Comparison of ENCODE assay signal across 8 cellular contexts in genomic region chr12:123232807-123233504, GRCh38. TPM values are rescaled to one million over a fixed set of nuclear protein-coding genes. Genes with fewer than 3 reads are reported as not detected.
DNase-seq lines count a peak whose midpoint lies in the region; ATAC-seq and TF ChIP-seq lines count a peak whose summit lies in the region.

Gene MPHOSPH9 (minus strand): TSS chr12:123233141. CDS start chr12:123230364, 2,777 bp downstream.
Gene MTRFR (plus strand): TSS chr12:123233436. CDS start chr12:123253675, 20,239 bp downstream.

- H2BK120ac ChIP-seq in trophoblast cell (ENCODE audit: insufficient read depth, low read length, poor library complexity), result peak within 1 kb of the TSS; percentile 64

- H3K4me2 ChIP-seq in trophoblast cell (ENCODE audit: low read length), result peak within 1 kb of the TSS; percentile 86

- peak within 1 kb of the TSS; percentile 86 for H2AFZ ChIP-seq in trophoblast cell (ENCODE audit: insufficient read depth, low read length, poor library complexity)

- TF ChIP-seq CTCF in GM12875 (IDR thresholded peaks at IDR 0.05; ENCODE audit: borderline replicate concordance, insufficient read depth, low read depth, low read length), result no peak
- peak in 1 of 5 experiments; percentile 15 for TF ChIP-seq CTCF in transverse colon (IDR thresholded peaks at IDR 0.05)

- WGBS in trophoblast cell (ENCODE audit: extremely low coverage, insufficient coverage, insufficient read length), result no CpG with 5 or more reads among the region's 66 CpGs
- 0% methylated on average over 47 of the region's 66 CpGs; no CpG with 5 or more reads in 1 of the 2 donors for WGBS in transverse colon (ENCODE audit: low coverage in 1 of 2), 2 donors

- H4K91ac ChIP-seq in trophoblast cell (ENCODE audit: low read depth, low read length), result peak within 1 kb of the TSS; percentile 64

- no peak for TF ChIP-seq EP300 in transverse colon (IDR thresholded peaks at IDR 0.05; ENCODE audit: low read depth)

- H3K4me1 ChIP-seq in adipocyte (ENCODE audit: control insufficient read depth, insufficient read depth, low read length) (peaks cover 20% of the 10 kb centered on the region), trophoblast cell (ENCODE audit: control insufficient read depth in 1 of 2, insufficient read depth in 2 of 2, low read length in 2 of 2) (peaks cover 5 to 7% of the 10 kb centered on the region in 2 experiments), transverse colon (peaks cover 21 to 58% (median 30%) of the 10 kb centered on the region in 4 donors)

- no peak within 1 kb of the TSS for H3K23ac ChIP-seq in trophoblast cell (ENCODE audit: low read length)

- H3K14ac ChIP-seq in trophoblast cell (ENCODE audit: low read length), result peak within 1 kb of the TSS; percentile 74

- H3K4me3 ChIP-seq in GM12875 (ENCODE audit: low read depth, low read length), result peak within 1 kb of the TSS; percentile 72
- peak within 1 kb of the TSS; percentile 98 for H3K4me3 ChIP-seq in adipocyte (ENCODE audit: low read length)
- peak within 1 kb of the TSS; percentile 95 for H3K4me3 ChIP-seq in trophoblast cell (ENCODE audit: low read depth, low read length)
- peak within 1 kb of the TSS; percentile 47 to 98 (median 76) for H3K4me3 ChIP-seq in transverse colon

- no peaks in the 10 kb centered on the region for H3K36me3 ChIP-seq in adipocyte (ENCODE audit: control insufficient read depth, insufficient read depth, low read length, severe bottlenecking)
- H3K36me3 ChIP-seq in trophoblast cell (ENCODE audit: control insufficient read depth in 1 of 2, insufficient read depth in 2 of 2, low read length in 2 of 2), result no peaks in the 10 kb centered on the region
- no peaks in the 10 kb centered on the region for H3K36me3 ChIP-seq in transverse colon

- no peak within 1 kb of the TSS for H2BK12ac ChIP-seq in trophoblast cell (ENCODE audit: low read length)

- TF ChIP-seq POLR2A in transverse colon (IDR thresholded peaks at IDR 0.05), result peak; percentile 97

- peak within 1 kb of the TSS; percentile 97 for H3K9ac ChIP-seq in adipocyte (ENCODE audit: low read length)
- peak within 1 kb of the TSS; percentile 88 for H3K9ac ChIP-seq in trophoblast cell (ENCODE audit: low read length)

- peak within 1 kb of the TSS; percentile 83 for H3K18ac ChIP-seq in trophoblast cell (ENCODE audit: low read length)

- in situ Hi-C loops in transverse colon (cut with MboI; ENCODE audit: low pct_ligation_motif_present in 1 of 4, low pct_unique_long_range_greater_than_20kb in 1 of 4, low sequenced_read_pairs in 3 of 4), result loop anchor here in 3 of 4 donors (10.0 to 25.0 kb wide), 3 partner anchors 196 to 371 kb away; partner anchors contain the start of gene OGFOD2 (in 2 of the 3)

- H3K9me3 ChIP-seq in adipocyte (ENCODE audit: control insufficient read depth, low read length), result no peaks in the 10 kb centered on the region
- peaks cover 2% of the 10 kb centered on the region for H3K9me3 ChIP-seq in trophoblast cell (ENCODE audit: insufficient read depth, low read depth, low read length)
- no peaks in the 10 kb centered on the region for H3K9me3 ChIP-seq in transverse colon

- H3K27ac ChIP-seq in trophoblast cell (ENCODE audit: low read depth, low read length) (peak within 1 kb of the TSS; percentile 62), transverse colon (peak within 1 kb of the TSS; percentile 93 to 96 (median 94))

- H4K12ac ChIP-seq in trophoblast cell (ENCODE audit: low read depth, low read length), result peak within 1 kb of the TSS; percentile 49

- peak within 1 kb of the TSS; percentile 89 for H4K8ac ChIP-seq in trophoblast cell (ENCODE audit: low read depth, low read length)

- intact Hi-C loops in cardiac septum (cut with DNase I) (loop anchor here (5.0 kb wide), 2 partner anchors 81 to 256 kb away; partner anchors contain the start of genes OGFOD2 and PITPNM2), transverse colon (cut with DNase I; ENCODE audit: low total_unique reads) (loop anchor here (10.0 kb wide), 1 partner anchor 258 kb away; the partner anchor contains the start of gene OGFOD2)

- peak within 1 kb of the TSS; percentile 84 for H2AK5ac ChIP-seq in trophoblast cell (ENCODE audit: low read length)

- peaks cover 9% of the 10 kb centered on the region for H3K79me2 ChIP-seq in trophoblast cell (ENCODE audit: control insufficient read depth, insufficient read depth, low read length, poor library complexity)

- peak within 1 kb of the TSS; percentile 35 for H2BK5ac ChIP-seq in trophoblast cell (ENCODE audit: low read depth, low read length, poor library complexity)

- peak; percentile 87 for ATAC-seq in HG02798 (IDR thresholded peaks at IDR 0.05; ENCODE audit: poor library complexity, unreplicated experiment)

- DNase-seq in NCI-H1436 (lab: John Stamatoyannopoulos, UW), result peak; percentile 99
- peak; percentile 98 for DNase-seq in T follicular helper cell (ENCODE audit: low read depth)
- peak; percentile 100 for DNase-seq in adipocyte (ENCODE audit: low read depth)
- DNase-seq in cardiac septum (ENCODE audit: low spot score), result peak; percentile 99
- peak; percentile 100 for DNase-seq in trophoblast cell
- peak; percentile 99 for DNase-seq in transverse colon

- H3K79me1 ChIP-seq in trophoblast cell (ENCODE audit: low read length), result peaks cover 6% of the 10 kb centered on the region

- H3K4ac ChIP-seq in trophoblast cell (ENCODE audit: low read depth, low read length), result peak within 1 kb of the TSS; percentile 95

- H3K27me3 ChIP-seq in adipocyte (replicated peaks; ENCODE audit: control insufficient read depth, insufficient read depth, low read length) (no peaks in the 10 kb centered on the region), trophoblast cell (ENCODE audit: insufficient read depth, low read length) (no peaks in the 10 kb centered on the region), transverse colon (no peaks in the 10 kb centered on the region)

RNA-seq across cellular contexts. Expression of gene MPHOSPH9, which starts in this region (rescaled TPM):
- total RNA-seq in cardiac septum (22.0 TPM), transverse colon (10 to 100 TPM; 15.6 to 90.9 (median 40.7) TPM)
- polyA plus RNA-seq in trophoblast cell (2013), result 16.0 and 16.5 TPM in 2 replicates

RNA-seq across cellular contexts. Expression of gene MTRFR, which starts in this region (rescaled TPM):
- total RNA-seq in cardiac septum (7.8 TPM), transverse colon (10 to 100 TPM in 2 of 4 donors, 1 to 10 TPM in 2; 3.6 to 19.2 (median 9.7) TPM)
- 8.8 and 9.1 TPM in 2 replicates for polyA plus RNA-seq in trophoblast cell (2013)

Comparison
In these comparisons a context has a peak if more than half of its experiments do, and no peak if none do; other contexts are left out.
1. Peak in every context shown above with its lines: DNase-seq, ATAC-seq, H3K4me3 ChIP-seq and H3K27ac ChIP-seq.